ENCODE assay signal across 14 cellular contexts in the genomic region with DNA sequence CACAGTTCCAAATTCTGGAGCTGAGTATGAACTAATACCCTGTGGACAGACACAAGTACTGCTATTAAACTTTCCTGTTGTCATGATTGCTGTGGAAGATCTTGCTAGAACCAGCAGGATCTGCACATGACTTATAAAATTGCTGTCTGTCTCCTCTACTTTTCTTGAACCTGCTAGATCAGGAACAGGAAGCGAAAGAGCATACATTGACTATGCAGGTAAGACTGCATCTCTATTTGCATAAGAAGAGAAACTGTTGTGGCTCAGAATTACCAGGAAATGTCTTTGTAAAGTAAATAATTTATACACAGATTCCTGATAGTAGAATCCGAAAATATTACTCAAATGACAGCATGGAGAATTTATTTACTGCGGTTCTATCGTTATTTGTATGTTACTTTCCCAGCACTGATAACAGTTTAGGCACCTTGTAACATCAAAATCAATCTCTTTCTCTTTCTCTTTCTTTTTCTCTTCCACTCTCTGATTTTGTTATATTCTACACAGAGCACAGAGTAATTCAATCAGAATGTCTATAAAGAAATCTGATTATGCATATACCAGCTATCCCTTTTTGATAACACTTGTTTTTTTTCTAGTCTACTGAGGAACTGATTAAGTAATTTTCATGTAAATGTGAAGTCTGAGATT.
DNase-seq lines count a peak whose midpoint lies in the region; ATAC-seq, FAIRE-seq and TF ChIP-seq lines count a peak whose summit lies in the region.
"Had no signal": no experiment of that assay in that cellular context is flagged by ENCODE, and none has a peak within 500 bp of the region (broad histone marks: within the 10 kb centered on the region; RNA-seq: fewer than 3 reads in every experiment).

No MANE protein-coding gene starts in this region.

- peak overlapping the region; percentile 45; the same call in 1 of the 2 replicates for H2BK5ac ChIP-seq in H1 (ENCODE audit: low read depth, low read length)

- no peak overlapping the region for H3K18ac ChIP-seq in H1 (ENCODE audit: extremely low read depth, low read length)

- no peak overlapping the region for H2BK120ac ChIP-seq in H1 (replicated peaks; ENCODE audit: low read depth, low read length)

- no peaks in the 10 kb centered on the region for H3K79me1 ChIP-seq in H1 (ENCODE audit: low read depth, low read length)

- H3K4me1 ChIP-seq in H1 (replicated peaks in 1 of 4; ENCODE audit: control insufficient read depth in 3 of 4, insufficient read depth in 4 of 4, low read length in 3 of 4), result peaks cover 0 to 5% (median 3%) of the 10 kb centered on the region in 4 experiments; a peak in 4 of 7 replicates

- H3K4me1 Mint-ChIP-seq in stimulated activated effector memory CD8-positive, alpha-beta T cell treated with anti-CD3 and anti-CD28 coated beads, Interleukin-12 subunit alpha, Interleukin-12 subunit beta, amount 100 ng/mL, for 72 hours, result no peaks in the 10 kb centered on the region
- H3K4me1 Mint-ChIP-seq: activated naive CD8-positive, alpha-beta T cell treated with anti-CD3 and anti-CD28 coated beads, Interleukin-2, amount 10 ng/mL, durations not matched to agents 7 days and 5 days; stimulated activated naive B cell treated with anti-CD40 and anti-IgM and Interleukin-4, amounts not matched to agents 10 μg/mL and 1 μg/mL and 100 μg/mL, for 72 hours had no signal

- H2BK12ac ChIP-seq in H1 (ENCODE audit: low read depth, low read length), result peak overlapping the region; percentile 51; the same call in 1 of the 2 replicates

- CTCF ChIA-PET in H1 (lab: Charles Lee; ENCODE audit: partially characterized antibody), result interaction anchor here (0.7 kb wide), 1 partner anchor 1302 kb away, joined by 3 read pairs; no protein-coding TSS in a partner anchor

- no peak overlapping the region for H3K14ac ChIP-seq in H1 (ENCODE audit: insufficient read length)

- no peak overlapping the region for H3K23ac ChIP-seq in H1 (ENCODE audit: insufficient read length)

- H3K27ac Mint-ChIP-seq in stimulated activated effector memory CD8-positive, alpha-beta T cell treated with anti-CD3 and anti-CD28 coated beads, Interleukin-12 subunit alpha, Interleukin-12 subunit beta, amount 100 ng/mL, for 72 hours, result no peak overlapping the region
- H3K27ac Mint-ChIP-seq: activated CD4-positive, alpha-beta memory T cell treated with anti-CD3 and anti-CD28 coated beads for 36 hours; activated naive CD8-positive, alpha-beta T cell treated with anti-CD3 and anti-CD28 coated beads, Interleukin-2, amount 10 ng/mL, durations not matched to agents 7 days and 5 days; stimulated activated naive B cell treated with anti-CD40 and anti-IgM and Interleukin-4, amounts not matched to agents 10 μg/mL and 1 μg/mL and 100 μg/mL, for 72 hours had no signal

- H2BK20ac ChIP-seq in H1 (ENCODE audit: low read length), result no peak overlapping the region

- no peak for TF ChIP-seq EP300 in H1 (IDR thresholded peaks at IDR 0.05; ENCODE audit: borderline replicate concordance in 1 of 2, low read depth in 2 of 2, low read length in 2 of 2)

- no peak overlapping the region for H3K56ac ChIP-seq in H1 (replicated peaks; ENCODE audit: insufficient read length, low read depth, low read length)

- no peak overlapping the region for H3K9ac ChIP-seq in H1 (replicated peaks in 1 of 4; ENCODE audit: extremely low read depth in 1 of 4, low read depth in 3 of 4, low read length in 3 of 4)

- H2BK15ac ChIP-seq in H1 (ENCODE audit: low read length), result no peak overlapping the region

- no peaks in the 10 kb centered on the region for H3K36me3 Mint-ChIP-seq in stimulated activated effector memory CD8-positive, alpha-beta T cell treated with anti-CD3 and anti-CD28 coated beads, Interleukin-12 subunit alpha, Interleukin-12 subunit beta, amount 100 ng/mL, for 72 hours
- H3K36me3 Mint-ChIP-seq: activated naive CD8-positive, alpha-beta T cell treated with anti-CD3 and anti-CD28 coated beads, Interleukin-2, amount 10 ng/mL, durations not matched to agents 7 days and 5 days; stimulated activated naive B cell treated with anti-CD40 and anti-IgM and Interleukin-4, amounts not matched to agents 10 μg/mL and 1 μg/mL and 100 μg/mL, for 72 hours had no signal

- H3K36me3 ChIP-seq in H1 (ENCODE audit: control insufficient read depth in 2 of 4, insufficient read depth in 4 of 4, low read length in 3 of 4), result no peaks in the 10 kb centered on the region
- H3K36me3 ChIP-seq: SJSA1 had no signal

- H4K91ac ChIP-seq in H1 (replicated peaks; ENCODE audit: insufficient read length, low read length), result no peak overlapping the region

- no peak for TF ChIP-seq RAD21 in H1 (IDR thresholded peaks at IDR 0.05 in 1 of 2, conservative IDR thresholded peaks at IDR 0.05 in 1 of 2; ENCODE audit: low read depth in 2 of 2, low read length in 2 of 2)

- H3K9me3 Mint-ChIP-seq in stimulated activated effector memory CD8-positive, alpha-beta T cell treated with anti-CD3 and anti-CD28 coated beads, Interleukin-12 subunit alpha, Interleukin-12 subunit beta, amount 100 ng/mL, for 72 hours, result peaks cover 4% of the 10 kb centered on the region
- H3K9me3 Mint-ChIP-seq: activated CD4-positive, alpha-beta memory T cell treated with anti-CD3 and anti-CD28 coated beads for 36 hours; activated naive CD8-positive, alpha-beta T cell treated with anti-CD3 and anti-CD28 coated beads, Interleukin-2, amount 10 ng/mL, durations not matched to agents 7 days and 5 days; stimulated activated naive B cell treated with anti-CD40 and anti-IgM and Interleukin-4, amounts not matched to agents 10 μg/mL and 1 μg/mL and 100 μg/mL, for 72 hours had no signal

- no peaks in the 10 kb centered on the region for H3K23me2 ChIP-seq in H1 (ENCODE audit: low read depth, low read length)

- TF ChIP-seq CTCF in H1 (IDR thresholded peaks at IDR 0.05; ENCODE audit: control extremely low read depth in 1 of 3, insufficient read depth in 1 of 3, low read depth in 1 of 3, low read length in 3 of 3), result no peak

- no peak overlapping the region for H2AK5ac ChIP-seq in H1 (ENCODE audit: low read depth, low read length)

- no peaks in the 10 kb centered on the region for H4K20me1 ChIP-seq in H1 (replicated peaks in 1 of 2; ENCODE audit: control insufficient read depth in 1 of 2, insufficient read depth in 2 of 2, low read length in 2 of 2)

- H3K4me2 ChIP-seq in H1 (ENCODE audit: insufficient read depth in 1 of 2, low read depth in 2 of 2, low read length in 2 of 2), result peak overlapping the region in 1 of 2 experiments; percentile 5; a peak in 2 of 4 replicates

- no peak for TF ChIP-seq POLR2A in H1 (IDR thresholded peaks at IDR 0.05; ENCODE audit: control extremely low read depth in 1 of 2, low read depth in 2 of 2, low read length in 2 of 2)

- H2AFZ ChIP-seq in H1 (ENCODE audit: low read length), result 0 out of 2 replicates have a peak overlapping the region, but pooled peaks have one; percentile 60

- H4K8ac ChIP-seq in H1 (ENCODE audit: extremely low read depth, insufficient read depth, low read length), result no peak overlapping the region

- H3K4ac ChIP-seq in H1 (replicated peaks; ENCODE audit: insufficient read length, low read depth, low read length), result no peak overlapping the region

- H3K27me3 ChIP-seq in H1 (replicated peaks in 1 of 4; ENCODE audit: control insufficient read depth in 3 of 4, extremely low read depth in 1 of 4, insufficient read depth in 3 of 4, low read length in 3 of 4), result no peaks in the 10 kb centered on the region
- H3K27me3 ChIP-seq: SJSA1 had no signal

- 75% methylated on average over 4 of the region's 4 CpGs; no CpG with 5 or more reads in 1 of the 2 experiments for WGBS in H1 (ENCODE audit: extremely low coverage in 1 of 2, insufficient coverage in 1 of 2, insufficient read length in 1 of 2, insufficient replicate concordance in 2 of 2, low coverage in 1 of 2, low lambda C conversion rate in 2 of 2, missing lambda C conversion rate in 1 of 2), 2 experiments

- DNase-seq in H1 (ENCODE audit: low read depth in 1 of 2, low spot score in 2 of 2) (no peak), COR-L47 (lab: John Stamatoyannopoulos, UW) (no peak), D341Med (ENCODE audit: low spot score) (no peak), NCI-H2171 (lab: John Stamatoyannopoulos, UW) (no peak)
- DNase-seq in stimulated activated effector memory CD8-positive, alpha-beta T cell treated with anti-CD3 and anti-CD28 coated beads, Interleukin-12 subunit alpha, Interleukin-12 subunit beta, amount 100 ng/mL, for 72 hours (ENCODE audit: low spot score in 2 of 2), result no peak
- DNase-seq: activated CD4-positive, alpha-beta memory T cell treated with anti-CD3 and anti-CD28 coated beads for 36 hours; activated naive CD8-positive, alpha-beta T cell treated with anti-CD3 and anti-CD28 coated beads, Interleukin-2, amount 10 ng/mL, durations not matched to agents 7 days and 5 days; hippocampal formation; Karpas-422; stimulated activated naive B cell treated with anti-CD40 and anti-IgM and Interleukin-4, amounts not matched to agents 10 μg/mL and 1 μg/mL and 100 μg/mL, for 72 hours had no signal

- H3K9me3 ChIP-seq in H1 (ENCODE audit: insufficient read depth in 2 of 2, low read depth in 1 of 2, low read length in 1 of 2), result no peaks in the 10 kb centered on the region
- H3K9me3 ChIP-seq: SJSA1 had no signal

- peak; percentile 79 for ATAC-seq in GM18870 (IDR thresholded peaks at IDR 0.05; ENCODE audit: unreplicated experiment)
- ATAC-seq in GM21619 (IDR thresholded peaks at IDR 0.05; ENCODE audit: unreplicated experiment), result peak; percentile 76
- peak; percentile 79 for ATAC-seq in HG03097 (IDR thresholded peaks at IDR 0.05; ENCODE audit: low FRiP score, unreplicated experiment)
- ATAC-seq in stimulated activated effector memory CD8-positive, alpha-beta T cell treated with anti-CD3 and anti-CD28 coated beads, Interleukin-12 subunit alpha, Interleukin-12 subunit beta, amount 100 ng/mL, for 72 hours, result no peak

- no peak overlapping the region for H3K4me3 Mint-ChIP-seq in stimulated activated effector memory CD8-positive, alpha-beta T cell treated with anti-CD3 and anti-CD28 coated beads, Interleukin-12 subunit alpha, Interleukin-12 subunit beta, amount 100 ng/mL, for 72 hours
- H3K4me3 Mint-ChIP-seq: activated CD4-positive, alpha-beta memory T cell treated with anti-CD3 and anti-CD28 coated beads for 36 hours; activated naive CD8-positive, alpha-beta T cell treated with anti-CD3 and anti-CD28 coated beads, Interleukin-2, amount 10 ng/mL, durations not matched to agents 7 days and 5 days; stimulated activated naive B cell treated with anti-CD40 and anti-IgM and Interleukin-4, amounts not matched to agents 10 μg/mL and 1 μg/mL and 100 μg/mL, for 72 hours had no signal

- POLR2A ChIA-PET in H1 (lab: Charles Lee; ENCODE audit: partially characterized antibody), result no interaction called here

- H4K5ac ChIP-seq in H1 (ENCODE audit: insufficient read length, low read depth, low read length), result no peak overlapping the region

- no peak for FAIRE-seq in H1 (lab: Jason Lieb, UNC)

- no peak overlapping the region for H3K4me3 ChIP-seq in H1 (ENCODE audit: extremely low read depth in 1 of 4, insufficient read depth in 2 of 4, low read depth in 3 of 4, low read length in 4 of 4)
- H3K4me3 ChIP-seq: SJSA1 had no signal

- no peak overlapping the region for H3K27ac ChIP-seq in H1 (ENCODE audit: low read depth, low read length)
- H3K27ac ChIP-seq: SJSA1 had no signal

- no peaks in the 10 kb centered on the region for H3K79me2 ChIP-seq in H1 (ENCODE audit: control insufficient read depth in 1 of 2, insufficient read depth in 2 of 2, low read length in 2 of 2)

TF ChIP-seq in H1, 55 proteins besides CTCF, POLR2A, EP300 and RAD21 (continues in another document):
- no peak for TF ChIP-seq FOSL1 (IDR thresholded peaks at IDR 0.05; ENCODE audit: insufficient read depth, low read depth, low read length)
